In the genomic region with DNA sequence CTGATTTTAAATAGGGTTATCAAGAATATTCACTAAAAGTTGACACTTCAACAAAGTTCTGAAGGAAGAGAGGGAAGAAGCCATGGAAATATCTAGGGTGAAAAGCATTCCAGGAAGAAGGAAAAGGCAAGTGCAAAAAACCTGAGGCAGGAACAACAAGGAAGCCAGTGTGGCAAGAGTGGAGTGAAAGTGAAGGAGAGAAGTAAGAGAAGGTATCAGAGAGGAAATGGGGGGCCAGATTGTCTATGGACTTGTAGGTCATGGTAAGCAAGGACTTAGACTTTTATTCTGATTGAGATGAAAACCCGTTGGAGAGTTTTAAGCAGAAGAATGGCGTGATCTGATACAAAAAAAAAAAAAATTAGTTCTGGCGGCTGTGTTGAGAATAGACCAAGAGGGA, we compare ENCODE assay signal across 14 cellular contexts.
"Had no signal": no experiment of that assay in that cellular context is flagged by ENCODE, and none has a peak within 500 bp of the region (broad histone marks: within the 10 kb centered on the region; RNA-seq: fewer than 3 reads in every experiment).

No MANE protein-coding gene starts in this region.

- H3K9me3 Mint-ChIP-seq: activated T-cell treated with anti-CD3 and anti-CD28 coated beads, Interleukin-2, amount 50 U/mL, for 4 hours had no signal

- H3K27me3 ChIP-seq: SJSA1, transverse colon had no signal

- H3K9me3 ChIP-seq: SJSA1, transverse colon had no signal

- H3K4me3 ChIP-seq: lung, SJSA1, transverse colon had no signal

- ATAC-seq: activated CD8-positive, alpha-beta memory T cell treated with anti-CD3 and anti-CD28 coated beads, Interleukin-2, amount 10 ng/mL, durations not matched to agents 7 days and 5 days; activated T-cell treated with anti-CD3 and anti-CD28 coated beads, Interleukin-2, amount 50 U/mL, for 4 hours; esophagus mucosa; left colon had no signal

- H3K27ac ChIP-seq: SJSA1, transverse colon had no signal

- DNase-seq: activated CD4-positive, alpha-beta T cell treated with anti-CD3 and anti-CD28 coated beads, Interleukin-2, amount 50 U/mL, for 1 hour; activated CD8-positive, alpha-beta memory T cell treated with anti-CD3 and anti-CD28 coated beads, Interleukin-2, amount 10 ng/mL, durations not matched to agents 7 days and 5 days; activated gamma-delta T cell treated with Interleukin-2 at 50 U/mL for 16 hours; activated T-cell treated with anti-CD3 and anti-CD28 coated beads, Interleukin-2, amount 50 U/mL, for 4 hours; amniotic stem cell; left colon; retina; stimulated activated CD4-positive, alpha-beta T cell treated with anti-CD3 and anti-CD28 coated beads, Interleukin-2, amount 100 ng/mL, for 48 hours; stimulated activated naive CD4-positive, alpha-beta T cell; SW 1271; transverse colon had no signal

- H3K4me3 Mint-ChIP-seq: activated CD8-positive, alpha-beta memory T cell treated with anti-CD3 and anti-CD28 coated beads, Interleukin-2, amount 10 ng/mL, durations not matched to agents 7 days and 5 days; activated T-cell treated with anti-CD3 and anti-CD28 coated beads, Interleukin-2, amount 50 U/mL, for 4 hours had no signal

- H3K27ac Mint-ChIP-seq: activated CD8-positive, alpha-beta memory T cell treated with anti-CD3 and anti-CD28 coated beads, Interleukin-2, amount 10 ng/mL, durations not matched to agents 7 days and 5 days had no signal

- H3K27me3 Mint-ChIP-seq: activated CD8-positive, alpha-beta memory T cell treated with anti-CD3 and anti-CD28 coated beads, Interleukin-2, amount 10 ng/mL, durations not matched to agents 7 days and 5 days had no signal
